Comparison of ENCODE assay signal across 9 cellular contexts in genomic region chr7:5455175-5455574, GRCh38.
"Had no signal": no experiment of that assay in that cellular context is flagged by ENCODE, and none has a peak within 500 bp of the region (broad histone marks: within the 10 kb centered on the region; RNA-seq: fewer than 3 reads in every experiment).

No MANE protein-coding gene starts in this region.

- H3K4me2 ChIP-seq: KMS-11 had no signal

- H3K9ac ChIP-seq: GM23248, KMS-11 had no signal

- H3K27ac Mint-ChIP-seq: HFFc6 had no signal

- H3K4me3 Mint-ChIP-seq: HFFc6 had no signal

- H3K4me1 ChIP-seq: HAP-1 had no signal

- H3K36me3 ChIP-seq: HAP-1 had no signal

- H2AFZ ChIP-seq: GM23248 had no signal

- H3K27ac ChIP-seq: GM23248, HL-60, KMS-11 had no signal

- DNase-seq: GM23248, GOT3, HFFc6, IMR-90, KBM-7 had no signal

- H3K9me3 ChIP-seq: HAP-1 had no signal

- ATAC-seq: HCT116 had no signal

- H3K9me3 Mint-ChIP-seq: HFFc6 had no signal

- H3K4me3 ChIP-seq: GM23248, HAP-1 had no signal
